Comparison of ENCODE assay signal across 10 cellular contexts in genomic region chrX:65673857-65674350, GRCh38. TPM values are rescaled to one million over a fixed set of nuclear protein-coding genes. Genes with fewer than 3 reads are reported as not detected.
A peak's percentile ranks its signal among the peaks of the same experiment; 100 is the strongest.
DNase-seq lines count a peak whose midpoint lies in the region; ATAC-seq and TF ChIP-seq lines count a peak whose summit lies in the region.
"Had no signal": no experiment of that assay in that cellular context is flagged by ENCODE, and none has a peak within 500 bp of the region (broad histone marks: within the 10 kb centered on the region; RNA-seq: fewer than 3 reads in every experiment).

No MANE protein-coding gene starts in this region.

- ATAC-seq in GM19397 (IDR thresholded peaks at IDR 0.05; ENCODE audit: unreplicated experiment) (no peak), GM18861 (IDR thresholded peaks at IDR 0.05; ENCODE audit: unreplicated experiment) (no peak), HG02610 (IDR thresholded peaks at IDR 0.05; ENCODE audit: unreplicated experiment) (no peak), HG03439 (IDR thresholded peaks at IDR 0.05; ENCODE audit: unreplicated experiment) (no peak)

- H3K9ac ChIP-seq in SU-DHL-6 (ENCODE audit: low read length) = no peak overlapping the region
- no peak overlapping the region for H3K9ac ChIP-seq in rectal smooth muscle tissue (ENCODE audit: low read length)

- H3K9me2 ChIP-seq in DOHH2 (replicated peaks; ENCODE audit: control insufficient read depth, low read length) (no peaks in the 10 kb centered on the region), SU-DHL-6 (replicated peaks; ENCODE audit: insufficient read depth, low read length) (no peaks in the 10 kb centered on the region)

- TF ChIP-seq EP300 in esophagus muscularis mucosa (IDR thresholded peaks at IDR 0.05) = no peak

- peaks cover 98% of the 10 kb centered on the region for H3K79me2 ChIP-seq in DOHH2 (ENCODE audit: control insufficient read depth, low read length)
- H3K79me2 ChIP-seq in SU-DHL-6 (ENCODE audit: insufficient read depth, low read length) = peaks cover 98% of the 10 kb centered on the region

- no peaks in the 10 kb centered on the region for H3K27me3 ChIP-seq in DOHH2 (ENCODE audit: control insufficient read depth, low read length)
- no peaks in the 10 kb centered on the region for H3K27me3 ChIP-seq in SU-DHL-6 (ENCODE audit: low read length)
- no peaks in the 10 kb centered on the region for H3K27me3 ChIP-seq in esophagus muscularis mucosa
- H3K27me3 ChIP-seq in rectal smooth muscle tissue (ENCODE audit: control insufficient read depth, insufficient read depth, low read length) = no peaks in the 10 kb centered on the region

- DNase-seq in esophagus muscularis mucosa (ENCODE audit: extremely low spot score) = no peak
- DNase-seq: activated CD4-positive, alpha-beta T cell treated with anti-CD3 and anti-CD28 coated beads for 48 hours; NCI-H526 had no signal

- H3K27ac ChIP-seq in DOHH2 (ENCODE audit: low read depth, low read length) (no peak overlapping the region), SU-DHL-6 (ENCODE audit: low read depth, low read length) (no peak overlapping the region), esophagus muscularis mucosa (replicated peaks in 1 of 4) (peak overlapping the region; percentile 63 to 96 (median 84)), rectal smooth muscle tissue (ENCODE audit: low read depth, low read length) (peak overlapping the region; percentile 70)

- intact Hi-C loops in esophagus muscularis mucosa (cut with DNase I) = no loop called here

- TF ChIP-seq CTCF in DOHH2 (IDR thresholded peaks at IDR 0.05; ENCODE audit: low read depth, low read length, poor library complexity, severe bottlenecking) (no peak), SU-DHL-6 (IDR thresholded peaks at IDR 0.05; ENCODE audit: insufficient read depth, low read length, poor library complexity, severe bottlenecking) (no peak), esophagus muscularis mucosa (IDR thresholded peaks at IDR 0.05) (no peak)

- WGBS in esophagus muscularis mucosa = 46% methylated on average over 4 of the region's 4 CpGs

- H3K4me1 ChIP-seq in DOHH2 (ENCODE audit: control insufficient read depth, low read length) (peaks cover 80% of the 10 kb centered on the region), esophagus muscularis mucosa (peaks cover 74 to 97% (median 88%) of the 10 kb centered on the region in 4 donors), rectal smooth muscle tissue (ENCODE audit: control insufficient read depth, insufficient read depth, low read length) (peaks cover 16% of the 10 kb centered on the region)

- H3K36me3 ChIP-seq in DOHH2 (ENCODE audit: control insufficient read depth, low read length) (peaks cover 43% of the 10 kb centered on the region), SU-DHL-6 (ENCODE audit: low read length) (no peaks in the 10 kb centered on the region), esophagus muscularis mucosa (no peaks in the 10 kb centered on the region), rectal smooth muscle tissue (ENCODE audit: control insufficient read depth, insufficient read depth, low read length) (no peaks in the 10 kb centered on the region)

- peak overlapping the region; percentile 17; the same call in 1 of the 2 replicates for H3K4me3 ChIP-seq in DOHH2 (ENCODE audit: low read length)
- no peak overlapping the region for H3K4me3 ChIP-seq in SU-DHL-6 (ENCODE audit: insufficient read depth, low read length, poor library complexity, severe bottlenecking)
- H3K4me3 ChIP-seq in esophagus muscularis mucosa = peak overlapping the region in 3 of 4 donors; percentile 4 to 24 (median 8)
- H3K4me3 ChIP-seq in rectal smooth muscle tissue (ENCODE audit: low read length) = peak overlapping the region; percentile 2

- H4K20me1 ChIP-seq in DOHH2 (ENCODE audit: control insufficient read depth, insufficient read depth, low read depth, low read length) (no peaks in the 10 kb centered on the region), SU-DHL-6 (ENCODE audit: low read depth, low read length) (0 out of 2 replicates have a peak, but pooled peaks cover 4% of the 10 kb centered on the region)

- H3K4me2 ChIP-seq in DOHH2 (ENCODE audit: low read length) (peak overlapping the region; percentile 34), SU-DHL-6 (ENCODE audit: low read depth, low read length, poor library complexity, severe bottlenecking) (peak overlapping the region; percentile 36)

- no peaks in the 10 kb centered on the region for H3K9me3 ChIP-seq in DOHH2 (ENCODE audit: control insufficient read depth, insufficient read depth, low read length)
- H3K9me3 ChIP-seq in SU-DHL-6 (ENCODE audit: insufficient read depth, low read length) = no peaks in the 10 kb centered on the region
- H3K9me3 ChIP-seq in esophagus muscularis mucosa = no peaks in the 10 kb centered on the region

- no peaks in the 10 kb centered on the region for H3F3A ChIP-seq in DOHH2 (ENCODE audit: control insufficient read depth, insufficient read depth)
- no peaks in the 10 kb centered on the region for H3F3A ChIP-seq in SU-DHL-6 (ENCODE audit: insufficient read depth)

- H2AFZ ChIP-seq in SU-DHL-6 (ENCODE audit: low read depth, low read length, severe bottlenecking) = no peak overlapping the region

- no peak for TF ChIP-seq POLR2A in esophagus muscularis mucosa (IDR thresholded peaks at IDR 0.05; ENCODE audit: low read depth)

RNA-seq across cellular contexts. Expression of gene MSN, which starts 6.5 kb away (rescaled TPM):
- 100 to 1,000 TPM; 206 to 311 (median 290) TPM for total RNA-seq in esophagus muscularis mucosa

Comparison
In these comparisons a context has a peak if more than half of its experiments do, and no peak if none do; other contexts are left out.
1. H3K27ac ChIP-seq: peak in esophagus muscularis mucosa (4 of 4) and rectal smooth muscle tissue (single experiment); none in DOHH2 (single experiment) and SU-DHL-6 (single experiment).